In genomic region chr17:55411463-55411855, GRCh38 we compare ENCODE assay signal across 27 cellular contexts.
"Had no signal": no experiment of that assay in that cellular context is flagged by ENCODE, and none has a peak within 500 bp of the region (broad histone marks: within the 10 kb centered on the region; RNA-seq: fewer than 3 reads in every experiment).

No MANE protein-coding gene starts in this region.

- H3K27ac ChIP-seq: brain microvascular endothelial cell, hepatocyte, neutrophil, skin epidermis had no signal

- ATAC-seq: esophagus mucosa; sciatic nerve; stimulated activated naive CD8-positive, alpha-beta T cell treated with anti-CD3 and anti-CD28 coated beads, Interleukin-15, Interleukin-2, amounts not matched to agents 100 U/mL and 50 U/mL, for 24 hours had no signal

- H3K27me3 ChIP-seq: brain microvascular endothelial cell, hepatocyte, neutrophil had no signal

- H3K9me3 ChIP-seq: neutrophil had no signal

- H3K27me3 Mint-ChIP-seq: activated CD4-positive, alpha-beta memory T cell treated with anti-CD3 and anti-CD28 coated beads for 36 hours; activated CD4-positive, alpha-beta T cell treated with anti-CD3 and anti-CD28 coated beads, Interleukin-2, amount 10 ng/mL, durations not matched to agents 24 days and 14 days; activated naive CD4-positive, alpha-beta T cell treated with anti-CD3 and anti-CD28 coated beads, Interleukin-2, amount 10 ng/mL, durations not matched to agents 7 days and 5 days; activated naive CD8-positive, alpha-beta T cell treated with anti-CD3 and anti-CD28 coated beads, Interleukin-2, amount 10 ng/mL, durations not matched to agents 7 days and 5 days; naive B cell had no signal

- H3K4me2 ChIP-seq: hepatocyte had no signal

- H3K4me3 Mint-ChIP-seq: activated CD4-positive, alpha-beta memory T cell treated with anti-CD3 and anti-CD28 coated beads for 36 hours; activated CD4-positive, alpha-beta T cell treated with anti-CD3 and anti-CD28 coated beads, Interleukin-2, amount 10 ng/mL, durations not matched to agents 24 days and 14 days; activated naive CD4-positive, alpha-beta T cell treated with anti-CD3 and anti-CD28 coated beads, Interleukin-2, amount 10 ng/mL, durations not matched to agents 7 days and 5 days; activated naive CD8-positive, alpha-beta T cell treated with anti-CD3 and anti-CD28 coated beads, Interleukin-2, amount 10 ng/mL, durations not matched to agents 7 days and 5 days; activated T-helper 1 cell treated with anti-CD3 and anti-CD28 coated beads, Interleukin-12 subunit alpha, Interleukin-12 subunit beta, Interleukin-2, Interleukin-4 antibody, amounts not matched to agents 30 ng/mL and 10 ng/mL and 1 ng/mL, durations not matched to agents 14 hours and 24 hours and 36 hours; endodermal cell; mesothelial cell of epicardium; nephron progenitor cell had no signal

- H3K4me3 ChIP-seq: hepatocyte, skin epidermis had no signal

- H2AFZ ChIP-seq: hepatocyte had no signal

- H3K9me3 Mint-ChIP-seq: activated CD4-positive, alpha-beta memory T cell treated with anti-CD3 and anti-CD28 coated beads for 36 hours; activated CD4-positive, alpha-beta T cell treated with anti-CD3 and anti-CD28 coated beads, Interleukin-2, amount 10 ng/mL, durations not matched to agents 24 days and 14 days; activated naive CD4-positive, alpha-beta T cell treated with anti-CD3 and anti-CD28 coated beads, Interleukin-2, amount 10 ng/mL, durations not matched to agents 7 days and 5 days; activated naive CD8-positive, alpha-beta T cell treated with anti-CD3 and anti-CD28 coated beads, Interleukin-2, amount 10 ng/mL, durations not matched to agents 7 days and 5 days; activated T-helper 1 cell treated with anti-CD3 and anti-CD28 coated beads, Interleukin-12 subunit alpha, Interleukin-12 subunit beta, Interleukin-2, Interleukin-4 antibody, amounts not matched to agents 30 ng/mL and 10 ng/mL and 1 ng/mL, durations not matched to agents 14 hours and 24 hours and 36 hours; endodermal cell; naive B cell had no signal

- DNase-seq: activated CD4-positive, alpha-beta memory T cell treated with anti-CD3 and anti-CD28 coated beads for 36 hours; activated CD4-positive, alpha-beta T cell treated with anti-CD3 and anti-CD28 coated beads, Interleukin-2, amount 10 ng/mL, durations not matched to agents 24 days and 14 days; activated CD4-positive, CD25-positive, alpha-beta regulatory T cell treated with anti-CD3 and anti-CD28 coated beads, Interleukin-2, amount 50 U/mL, for 72 hours; activated CD8-positive, alpha-beta memory T cell treated with anti-CD3 and anti-CD28 coated beads, Interleukin-2, amount 50 U/mL, for 4 hours; activated effector memory CD4-positive, alpha-beta T cell treated with anti-CD3 and anti-CD28 coated beads, Interleukin-2, amount 50 U/mL, for 16 hours; activated naive CD4-positive, alpha-beta T cell treated with anti-CD3 and anti-CD28 coated beads, Interleukin-2, amount 10 ng/mL, durations not matched to agents 7 days and 5 days; activated naive CD8-positive, alpha-beta T cell treated with anti-CD3 and anti-CD28 coated beads, Interleukin-2, amount 10 ng/mL, durations not matched to agents 7 days and 5 days; activated T-cell treated with anti-CD3 and anti-CD28 coated beads, Interleukin-2, amount 50 U/mL, for 1 hour; amniotic stem cell; brain microvascular endothelial cell; central memory CD4-positive, alpha-beta T cell; endodermal cell; foreskin melanocyte; islet precursor cell; naive B cell; nephron progenitor cell; stimulated activated CD4-positive, alpha-beta T cell treated with anti-CD3 and anti-CD28 coated beads, Interleukin-12 subunit alpha, Interleukin-12 subunit beta, amount 100 ng/mL, for 4 hours; stimulated activated CD4-positive, alpha-beta T cell treated with anti-CD3 and anti-CD28 coated beads, Interleukin-4, amount 100 ng/mL, for 1 hour; stimulated activated naive CD8-positive, alpha-beta T cell treated with anti-CD3 and anti-CD28 coated beads, Interleukin-15, Interleukin-2, amounts not matched to agents 100 U/mL and 50 U/mL, for 24 hours; T-helper 2 cell had no signal

- H3K27ac Mint-ChIP-seq: activated CD4-positive, alpha-beta memory T cell treated with anti-CD3 and anti-CD28 coated beads for 36 hours; activated CD4-positive, alpha-beta T cell treated with anti-CD3 and anti-CD28 coated beads, Interleukin-2, amount 10 ng/mL, durations not matched to agents 24 days and 14 days; activated naive CD4-positive, alpha-beta T cell treated with anti-CD3 and anti-CD28 coated beads, Interleukin-2, amount 10 ng/mL, durations not matched to agents 7 days and 5 days; activated naive CD8-positive, alpha-beta T cell treated with anti-CD3 and anti-CD28 coated beads, Interleukin-2, amount 10 ng/mL, durations not matched to agents 7 days and 5 days; activated T-helper 1 cell treated with anti-CD3 and anti-CD28 coated beads, Interleukin-12 subunit alpha, Interleukin-12 subunit beta, Interleukin-2, Interleukin-4 antibody, amounts not matched to agents 30 ng/mL and 10 ng/mL and 1 ng/mL, durations not matched to agents 14 hours and 24 hours and 36 hours; endodermal cell; mesothelial cell of epicardium; nephron progenitor cell had no signal
